Comparison of ENCODE assay signal across 1 cellular context in genomic region chr17:35539659-35540026, GRCh38.
TF ChIP-seq lines count a peak whose summit lies in the region.

No MANE protein-coding gene starts in this region.

TF ChIP-seq in GM23338, 12 proteins besides CTCF, POLR2A, EP300 and RAD21 (continued from another document):
- TF ChIP-seq, protein P1, sequence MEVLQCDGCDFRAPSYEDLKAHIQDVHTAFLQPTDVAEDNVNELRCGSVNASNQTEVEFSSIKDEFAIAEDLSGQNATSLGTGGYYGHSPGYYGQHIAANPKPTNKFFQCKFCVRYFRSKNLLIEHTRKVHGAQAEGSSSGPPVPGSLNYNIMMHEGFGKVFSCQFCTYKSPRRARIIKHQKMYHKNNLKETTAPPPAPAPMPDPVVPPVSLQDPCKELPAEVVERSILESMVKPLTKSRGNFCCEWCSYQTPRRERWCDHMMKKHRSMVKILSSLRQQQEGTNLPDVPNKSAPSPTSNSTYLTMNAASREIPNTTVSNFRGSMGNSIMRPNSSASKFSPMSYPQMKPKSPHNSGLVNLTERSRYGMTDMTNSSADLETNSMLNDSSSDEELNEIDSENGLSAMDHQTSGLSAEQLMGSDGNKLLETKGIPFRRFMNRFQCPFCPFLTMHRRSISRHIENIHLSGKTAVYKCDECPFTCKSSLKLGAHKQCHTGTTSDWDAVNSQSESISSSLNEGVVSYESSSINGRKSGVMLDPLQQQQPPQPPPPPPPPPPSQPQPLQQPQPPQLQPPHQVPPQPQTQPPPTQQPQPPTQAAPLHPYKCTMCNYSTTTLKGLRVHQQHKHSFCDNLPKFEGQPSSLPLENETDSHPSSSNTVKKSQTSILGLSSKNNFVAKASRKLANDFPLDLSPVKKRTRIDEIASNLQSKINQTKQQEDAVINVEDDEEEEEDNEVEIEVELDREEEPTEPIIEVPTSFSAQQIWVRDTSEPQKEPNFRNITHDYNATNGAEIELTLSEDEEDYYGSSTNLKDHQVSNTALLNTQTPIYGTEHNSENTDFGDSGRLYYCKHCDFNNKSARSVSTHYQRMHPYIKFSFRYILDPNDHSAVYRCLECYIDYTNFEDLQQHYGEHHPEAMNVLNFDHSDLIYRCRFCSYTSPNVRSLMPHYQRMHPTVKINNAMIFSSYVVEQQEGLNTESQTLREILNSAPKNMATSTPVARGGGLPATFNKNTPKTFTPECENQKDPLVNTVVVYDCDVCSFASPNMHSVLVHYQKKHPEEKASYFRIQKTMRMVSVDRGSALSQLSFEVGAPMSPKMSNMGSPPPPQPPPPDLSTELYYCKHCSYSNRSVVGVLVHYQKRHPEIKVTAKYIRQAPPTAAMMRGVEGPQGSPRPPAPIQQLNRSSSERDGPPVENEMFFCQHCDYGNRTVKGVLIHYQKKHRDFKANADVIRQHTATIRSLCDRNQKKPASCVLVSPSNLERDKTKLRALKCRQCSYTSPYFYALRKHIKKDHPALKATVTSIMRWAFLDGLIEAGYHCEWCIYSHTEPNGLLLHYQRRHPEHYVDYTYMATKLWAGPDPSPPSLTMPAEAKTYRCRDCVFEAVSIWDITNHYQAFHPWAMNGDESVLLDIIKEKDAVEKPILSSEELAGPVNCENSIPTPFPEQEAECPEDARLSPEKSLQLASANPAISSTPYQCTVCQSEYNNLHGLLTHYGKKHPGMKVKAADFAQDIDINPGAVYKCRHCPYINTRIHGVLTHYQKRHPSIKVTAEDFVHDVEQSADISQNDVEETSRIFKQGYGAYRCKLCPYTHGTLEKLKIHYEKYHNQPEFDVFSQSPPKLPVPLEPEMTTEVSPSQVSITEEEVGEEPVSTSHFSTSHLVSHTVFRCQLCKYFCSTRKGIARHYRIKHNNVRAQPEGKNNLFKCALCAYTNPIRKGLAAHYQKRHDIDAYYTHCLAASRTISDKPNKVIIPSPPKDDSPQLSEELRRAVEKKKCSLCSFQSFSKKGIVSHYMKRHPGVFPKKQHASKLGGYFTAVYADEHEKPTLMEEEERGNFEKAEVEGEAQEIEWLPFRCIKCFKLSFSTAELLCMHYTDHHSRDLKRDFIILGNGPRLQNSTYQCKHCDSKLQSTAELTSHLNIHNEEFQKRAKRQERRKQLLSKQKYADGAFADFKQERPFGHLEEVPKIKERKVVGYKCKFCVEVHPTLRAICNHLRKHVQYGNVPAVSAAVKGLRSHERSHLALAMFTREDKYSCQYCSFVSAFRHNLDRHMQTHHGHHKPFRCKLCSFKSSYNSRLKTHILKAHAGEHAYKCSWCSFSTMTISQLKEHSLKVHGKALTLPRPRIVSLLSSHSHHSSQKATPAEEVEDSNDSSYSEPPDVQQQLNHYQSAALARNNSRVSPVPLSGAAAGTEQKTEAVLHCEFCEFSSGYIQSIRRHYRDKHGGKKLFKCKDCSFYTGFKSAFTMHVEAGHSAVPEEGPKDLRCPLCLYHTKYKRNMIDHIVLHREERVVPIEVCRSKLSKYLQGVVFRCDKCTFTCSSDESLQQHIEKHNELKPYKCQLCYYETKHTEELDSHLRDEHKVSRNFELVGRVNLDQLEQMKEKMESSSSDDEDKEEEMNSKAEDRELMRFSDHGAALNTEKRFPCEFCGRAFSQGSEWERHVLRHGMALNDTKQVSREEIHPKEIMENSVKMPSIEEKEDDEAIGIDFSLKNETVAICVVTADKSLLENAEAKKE (CRISPR knock-in tag; IDR thresholded peaks at IDR 0.05) = no peak
- TF ChIP-seq JUNB (IDR thresholded peaks at IDR 0.05; ENCODE audit: unreplicated experiment) (no peak), REST (IDR thresholded peaks at IDR 0.05; ENCODE audit: unreplicated experiment) (no peak)
